Comparison of ENCODE assay signal across 1 cellular context in genomic region chr18:45161850-45162249, GRCh38.
TF ChIP-seq lines count a peak whose summit lies in the region.

No MANE protein-coding gene starts in this region.

TF ChIP-seq in GM12878, 131 proteins besides CTCF, POLR2A, EP300 and RAD21 (continued from another document):
- TF ChIP-seq EZH2 (IDR thresholded peaks at IDR 0.05; ENCODE audit: borderline replicate concordance, control insufficient read depth, low read depth, low read length) (no peak), RELB (IDR thresholded peaks at IDR 0.05; ENCODE audit: low read depth) (peak; percentile 55; the same call in 1 of the 2 replicates), ZNF207 (IDR thresholded peaks at IDR 0.05; ENCODE audit: borderline replicate concordance) (no peak), MYB (IDR thresholded peaks at IDR 0.05; ENCODE audit: borderline replicate concordance, low read depth, low read length) (no peak), BMI1 (IDR thresholded peaks at IDR 0.05; ENCODE audit: borderline replicate concordance) (0 out of 2 replicates have a peak, but pooled peaks have one; percentile 22), GATAD2B (conservative IDR thresholded peaks at IDR 0.05; ENCODE audit: low read depth) (0 out of 2 replicates have a peak, but pooled peaks have one; percentile 25), JUNB (IDR thresholded peaks at IDR 0.05) (no peak), SIN3A (IDR thresholded peaks at IDR 0.05; ENCODE audit: low read depth, low read length) (no peak), IKZF1 (conservative IDR thresholded peaks at IDR 0.05) (peak; percentile 56), SMARCA5 (IDR thresholded peaks at IDR 0.05) (no peak), ZNF592 (IDR thresholded peaks at IDR 0.05) (no peak), RAD51 (IDR thresholded peaks at IDR 0.05) (no peak), HDAC6 (IDR thresholded peaks at IDR 0.05; ENCODE audit: unreplicated experiment) (no peak), ZNF687 (IDR thresholded peaks at IDR 0.05) (no peak), MTA2 (IDR thresholded peaks at IDR 0.05; ENCODE audit: low read depth) (no peak)
